In genomic region chr2:101516349-101516748, GRCh38 we compare ENCODE assay signal across 1 cellular context.
TF ChIP-seq lines count a peak whose summit lies in the region.

No MANE protein-coding gene starts in this region.

TF ChIP-seq in H1, 55 proteins besides CTCF, POLR2A, EP300 and RAD21:
- TF ChIP-seq TBP (IDR thresholded peaks at IDR 0.05; ENCODE audit: low read depth, low read length) (no peak), SRF (IDR thresholded peaks at IDR 0.05; ENCODE audit: low read depth, low read length) (peak; percentile 67)
TF ChIP-seq in H1: peak in this region for 1.
